8 cellular contexts compared by ENCODE assay signal in genomic region chr19:17309962-17310461, GRCh38. TPM values are rescaled to one million over a fixed set of nuclear protein-coding genes. Genes with fewer than 3 reads are reported as not detected.
DNase-seq lines count a peak whose midpoint lies in the region; ATAC-seq and TF ChIP-seq lines count a peak whose summit lies in the region.

No MANE protein-coding gene starts in this region.

- H3K9me3 ChIP-seq in ES-I3 (ENCODE audit: control insufficient read depth, insufficient read depth, low read length) (no peaks in the 10 kb centered on the region), PC-3 (ENCODE audit: low read length) (no peaks in the 10 kb centered on the region), trophoblast cell (ENCODE audit: insufficient read depth, low read depth, low read length) (peaks cover 4% of the 10 kb centered on the region)

- H2BK5ac ChIP-seq in trophoblast cell (ENCODE audit: low read depth, low read length, poor library complexity), result peak overlapping the region; percentile 65

- H3K36me3 ChIP-seq in ES-I3 (ENCODE audit: insufficient read depth, low read length) (peaks cover 3% of the 10 kb centered on the region; the same call in 1 of the 2 replicates), PC-3 (ENCODE audit: low read depth, low read length) (peaks cover 12% of the 10 kb centered on the region; the same call in 1 of the 2 replicates), trophoblast cell (ENCODE audit: control insufficient read depth in 1 of 2, insufficient read depth in 2 of 2, low read length in 2 of 2) (peaks cover 18 to 25% of the 10 kb centered on the region in 2 experiments)

- no peak for TF ChIP-seq CTCF in PC-3 (conservative IDR thresholded peaks at IDR 0.05; ENCODE audit: low read depth, low read length)

- H3K18ac ChIP-seq in trophoblast cell (ENCODE audit: low read length), result peak overlapping the region; percentile 91

- CTCF ChIA-PET in PC-3 (lab: Charles Lee), result no interaction called here

- H2BK12ac ChIP-seq in trophoblast cell (ENCODE audit: low read length), result peak overlapping the region; percentile 19

- WGBS in trophoblast cell (ENCODE audit: extremely low coverage, insufficient coverage, insufficient read length), result no CpG with 5 or more reads among the region's 23 CpGs

- peak overlapping the region; percentile 60 for H3K27ac ChIP-seq in PC-3 (ENCODE audit: low read length)
- H3K27ac ChIP-seq in epithelial cell of prostate, result peak overlapping the region; percentile 73
- peak overlapping the region; percentile 86 for H3K27ac ChIP-seq in trophoblast cell (ENCODE audit: low read depth, low read length)

- no peak for ATAC-seq in PC-3
- ATAC-seq in GM19397 (IDR thresholded peaks at IDR 0.05; ENCODE audit: unreplicated experiment), result no peak
- no peak for ATAC-seq in HG02678 (IDR thresholded peaks at IDR 0.05; ENCODE audit: unreplicated experiment)

- H3K9ac ChIP-seq in ES-I3 (ENCODE audit: low read depth, low read length), result peak overlapping the region; percentile 87
- H3K9ac ChIP-seq in PC-3 (ENCODE audit: low read length), result peak overlapping the region; percentile 92
- H3K9ac ChIP-seq in trophoblast cell (ENCODE audit: low read length), result peak overlapping the region; percentile 90

- H3K4ac ChIP-seq in trophoblast cell (ENCODE audit: low read depth, low read length), result peak overlapping the region; percentile 76

- H2AFZ ChIP-seq in PC-3 (ENCODE audit: low read length), result peak overlapping the region; percentile 56; the same call in 1 of the 2 replicates
- peak overlapping the region; percentile 6 for H2AFZ ChIP-seq in trophoblast cell (ENCODE audit: insufficient read depth, low read length, poor library complexity)

- peak overlapping the region; percentile 31 for H2AK5ac ChIP-seq in trophoblast cell (ENCODE audit: low read length)

- H3F3A ChIP-seq in PC-3 (ENCODE audit: low read length, unreplicated experiment), result no peaks in the 10 kb centered on the region

- DNase-seq in PC-3 (no peak), epithelial cell of prostate (ENCODE audit: low read depth, low spot score) (no peak), trophoblast cell (peak; percentile 73 to 77), cerebellar nuclear complex (lab: John Stamatoyannopoulos, UW) (no peak), GM19238 (ENCODE audit: insufficient read length, low spot score) (no peak)

- no peaks in the 10 kb centered on the region for H4K20me1 ChIP-seq in PC-3 (ENCODE audit: low read length)

- H3K79me1 ChIP-seq in trophoblast cell (ENCODE audit: low read length), result peaks cover 24% of the 10 kb centered on the region

- no TSS peak for BruUV-seq in PC-3 (replicated peaks; lab: Mats Ljungman, UMichigan)

- H3K4me2 ChIP-seq in PC-3 (ENCODE audit: low read length) (peak overlapping the region; percentile 87), trophoblast cell (ENCODE audit: low read length) (peak overlapping the region; percentile 75)

- H3K4me1 ChIP-seq in ES-I3 (ENCODE audit: insufficient read depth, low read length) (peaks cover 13% of the 10 kb centered on the region), PC-3 (ENCODE audit: insufficient read depth, low read length) (peaks cover 29% of the 10 kb centered on the region), trophoblast cell (ENCODE audit: control insufficient read depth in 1 of 2, insufficient read depth in 2 of 2, low read length in 2 of 2) (peaks cover 33 to 39% of the 10 kb centered on the region in 2 experiments)

- H4K8ac ChIP-seq in trophoblast cell (ENCODE audit: low read depth, low read length), result peak overlapping the region; percentile 91

- H3K14ac ChIP-seq in trophoblast cell (ENCODE audit: low read length), result peak overlapping the region; percentile 85

- H3K27me3 ChIP-seq in PC-3 (ENCODE audit: low read length), result no peaks in the 10 kb centered on the region
- H3K27me3 ChIP-seq in trophoblast cell (ENCODE audit: insufficient read depth, low read length), result no peaks in the 10 kb centered on the region

- H3K23ac ChIP-seq in trophoblast cell (ENCODE audit: low read length), result no peak overlapping the region

- peak overlapping the region; percentile 72 for H4K12ac ChIP-seq in trophoblast cell (ENCODE audit: low read depth, low read length)

- H4K91ac ChIP-seq in trophoblast cell (ENCODE audit: low read depth, low read length), result peak overlapping the region; percentile 87

- H2BK120ac ChIP-seq in trophoblast cell (ENCODE audit: insufficient read depth, low read length, poor library complexity), result peak overlapping the region; percentile 67

- H3K79me2 ChIP-seq in PC-3 (ENCODE audit: low read length) (peaks cover 69% of the 10 kb centered on the region), trophoblast cell (ENCODE audit: control insufficient read depth, insufficient read depth, low read length, poor library complexity) (peaks cover 21% of the 10 kb centered on the region)

- POLR2A ChIA-PET in PC-3 (lab: Charles Lee; ENCODE audit: unreplicated experiment), result interaction anchor here (1.4 kb wide), 1 partner anchor 23 kb away, joined by 11 read pairs; no protein-coding TSS in a partner anchor

- intact Hi-C loops in PC-3 (cut with micrococcal nuclease), result loop anchor here (1.0 to 2.0 kb wide), 2 partner anchors 24 to 43 kb away; partner anchors contain the start of genes ANO8 and BABAM1

- H3K9me2 ChIP-seq in PC-3 (replicated peaks; ENCODE audit: low read length), result no peaks in the 10 kb centered on the region

- H3K4me3 ChIP-seq in PC-3 (ENCODE audit: low read length), result peak overlapping the region; percentile 94
- peak overlapping the region; percentile 96 for H3K4me3 ChIP-seq in trophoblast cell (ENCODE audit: low read depth, low read length)

RNA-seq across cellular contexts. Expression of gene DDA1, which starts 0.6 kb away (rescaled TPM):
- total RNA-seq in PC-3 (2014; rRNA removed), result 85.0 and 87.9 TPM in 2 replicates
- polyA plus RNA-seq in trophoblast cell (2013), result 196 and 214 TPM in 2 replicates

RNA-seq across cellular contexts. Expression of gene MRPL34, which starts 4.3 kb away (rescaled TPM):
- 191 and 206 TPM in 2 replicates for total RNA-seq in PC-3 (2014; rRNA removed)
- polyA plus RNA-seq in trophoblast cell (2013), result 62.8 and 66.5 TPM in 2 replicates

RNA-seq across cellular contexts. Expression of gene ABHD8, which starts 6.8 kb away (rescaled TPM):
- total RNA-seq in PC-3 (2014; rRNA removed), result 42.4 and 53.8 TPM in 2 replicates
- polyA plus RNA-seq in trophoblast cell (2013), result 16.0 and 16.6 TPM in 2 replicates

RNA-seq across cellular contexts. Expression of gene ANO8, which starts 24.6 kb away (rescaled TPM):
- 12.1 and 15.4 TPM in 2 replicates for total RNA-seq in PC-3 (2014; rRNA removed)
- polyA plus RNA-seq in trophoblast cell (2013), result 7.8 TPM in 2 replicates

RNA-seq across cellular contexts. Expression of gene GTPBP3, which starts 27.3 kb away (rescaled TPM):
- total RNA-seq in PC-3 (2014; rRNA removed), result 86.0 and 109 TPM in 2 replicates
- 14.4 and 15.4 TPM in 2 replicates for polyA plus RNA-seq in trophoblast cell (2013)

Comparison
In these comparisons a context has a peak if more than half of its experiments do, and no peak if none do; other contexts are left out.
1. DNase-seq: peak in trophoblast cell (2 of 2); none in PC-3 (single experiment), epithelial cell of prostate (single experiment), cerebellar nuclear complex (0 of 2) and GM19238 (single experiment).
2. Peak in every context shown above with its lines, with median percentiles within 50 percentile points of each other: H3K9ac ChIP-seq and H3K27ac ChIP-seq.